15 cellular contexts compared by ENCODE assay signal in the genomic region with DNA sequence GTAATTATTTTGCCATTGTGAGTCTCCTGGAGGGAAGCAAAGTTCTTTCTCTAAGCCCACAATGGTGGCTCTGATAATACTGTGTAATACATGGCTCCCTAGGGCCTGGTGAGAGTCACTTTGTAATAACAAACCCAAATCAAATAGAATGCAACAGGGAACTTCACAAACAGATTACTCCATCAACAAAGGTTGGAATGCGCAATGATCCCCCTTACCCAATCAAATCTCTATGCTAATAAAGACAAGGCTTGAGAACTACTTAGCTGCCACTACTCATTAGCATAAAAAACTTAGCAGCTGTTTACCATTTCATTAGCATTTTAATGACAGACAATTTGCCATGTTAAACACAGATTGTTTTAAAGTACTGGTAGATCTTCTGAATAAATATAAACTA.
"Had no signal": no experiment of that assay in that cellular context is flagged by ENCODE, and none has a peak within 500 bp of the region (broad histone marks: within the 10 kb centered on the region; RNA-seq: fewer than 3 reads in every experiment).

No MANE protein-coding gene starts in this region.

- H3K36me3 ChIP-seq: adrenal gland, gastroesophageal sphincter, left lung, sigmoid colon, tibial nerve had no signal

- ATAC-seq: gastroesophageal sphincter; left lung; natural killer cell treated with Interleukin-12 subunit alpha and Interleukin-12 subunit beta and Interleukin-15 and Interleukin-18, amount 100 ng/mL, for 72 hours; stimulated activated naive B cell treated with anti-CD40 and anti-IgM and Interleukin-4, amounts not matched to agents 10 μg/mL and 1 μg/mL and 100 μg/mL, for 72 hours had no signal

- H3K4me3 ChIP-seq: adrenal gland, coronary artery, gastroesophageal sphincter, left lung, sigmoid colon, tibial nerve had no signal

- FAIRE-seq: islet of Langerhans, TTC549 had no signal

- H3K9me3 ChIP-seq: adrenal gland, gastroesophageal sphincter, left lung, sigmoid colon, tibial nerve had no signal

- H3K27me3 ChIP-seq: adrenal gland, gastroesophageal sphincter, left lung, sigmoid colon, tibial nerve had no signal

- H3K4me1 ChIP-seq: adrenal gland, gastroesophageal sphincter, left lung, sigmoid colon, tibial nerve had no signal

- DNase-seq: activated naive CD4-positive, alpha-beta T cell treated with anti-CD3 and anti-CD28 coated beads, Interleukin-2, amount 10 ng/mL, durations not matched to agents 7 days and 5 days; adrenal gland; central memory CD4-positive, alpha-beta T cell; effector CD8-positive, alpha-beta T cell; left lung; sigmoid colon; stimulated activated CD4-positive, alpha-beta T cell treated with anti-CD3 and anti-CD28 coated beads, Interleukin-2, amount 100 ng/mL, for 24 hours; stimulated activated naive B cell treated with anti-CD40 and anti-IgM and Interleukin-4, amounts not matched to agents 10 μg/mL and 1 μg/mL and 100 μg/mL, for 72 hours had no signal

- H3K27ac ChIP-seq: adrenal gland, coronary artery, epithelial cell of prostate, gastroesophageal sphincter, left lung, sigmoid colon, tibial nerve had no signal
